Comparison of ENCODE assay signal across 24 cellular contexts in genomic region chr1:151428068-151428467, GRCh38. TPM values are rescaled to one million over a fixed set of nuclear protein-coding genes. Genes with fewer than 3 reads are reported as not detected.
"Had no signal": no experiment of that assay in that cellular context is flagged by ENCODE, and none has a peak within 500 bp of the region (broad histone marks: within the 10 kb centered on the region; RNA-seq: fewer than 3 reads in every experiment).

No MANE protein-coding gene starts in this region.

- H3K4me2 ChIP-seq: hepatocyte had no signal

- H3K4me3 Mint-ChIP-seq: naive thymus-derived CD8-positive, alpha-beta T cell; nephron progenitor cell; stimulated activated memory B cell treated with anti-CD40 and anti-IgM and Interleukin-4, amounts not matched to agents 10 μg/mL and 1 μg/mL and 100 μg/mL, for 72 hours; stimulated activated naive CD8-positive, alpha-beta T cell treated with anti-CD3 and anti-CD28 coated beads, Interleukin-15, Interleukin-2, amounts not matched to agents 100 ng/mL and 50 ng/mL, for 24 hours had no signal

- H3K4me3 ChIP-seq: dorsolateral prefrontal cortex, esophagus muscularis mucosa, gastroesophageal sphincter, heart left ventricle, hepatocyte, psoas muscle, sigmoid colon, thoracic aorta, tibial nerve, upper lobe of right lung, uterus had no signal

- H3K9me3 ChIP-seq: esophagus muscularis mucosa, gastroesophageal sphincter, heart left ventricle, psoas muscle, sigmoid colon, thoracic aorta, tibial nerve, upper lobe of right lung, uterus had no signal

- FAIRE-seq: colon, kidney had no signal

- ATAC-seq: foreskin keratinocyte; gastroesophageal sphincter; heart left ventricle; left lobe of liver; naive thymus-derived CD8-positive, alpha-beta T cell; psoas muscle; stimulated activated memory B cell treated with anti-CD40 and anti-IgM and Interleukin-4, amounts not matched to agents 10 μg/mL and 1 μg/mL and 100 μg/mL, for 72 hours; upper lobe of right lung had no signal

- H2AFZ ChIP-seq: hepatocyte had no signal

- DNase-seq: dorsolateral prefrontal cortex; effector CD4-positive, alpha-beta T cell; foreskin keratinocyte; heart left ventricle; kidney; naive thymus-derived CD8-positive, alpha-beta T cell; nephron progenitor cell; nucleus accumbens; psoas muscle; right cardiac atrium; sigmoid colon; stimulated activated CD4-positive, alpha-beta T cell treated with anti-CD3 and anti-CD28 coated beads, Interleukin-2, amount 100 ng/mL, for 24 hours; stimulated activated CD4-positive, alpha-beta T cell treated with anti-CD3 and anti-CD28 coated beads, Interleukin-4, amount 100 ng/mL, for 24 hours; upper lobe of right lung; uterus had no signal

- H3K27me3 ChIP-seq: dorsolateral prefrontal cortex, esophagus muscularis mucosa, foreskin keratinocyte, gastroesophageal sphincter, heart left ventricle, hepatocyte, sigmoid colon, tibial nerve, upper lobe of right lung, uterus had no signal

- H3K4me1 ChIP-seq: foreskin keratinocyte, psoas muscle, upper lobe of right lung, uterus had no signal

- H3K27me3 Mint-ChIP-seq: naive thymus-derived CD8-positive, alpha-beta T cell; stimulated activated memory B cell treated with anti-CD40 and anti-IgM and Interleukin-4, amounts not matched to agents 10 μg/mL and 1 μg/mL and 100 μg/mL, for 72 hours; stimulated activated naive CD8-positive, alpha-beta T cell treated with anti-CD3 and anti-CD28 coated beads, Interleukin-15, Interleukin-2, amounts not matched to agents 100 ng/mL and 50 ng/mL, for 24 hours had no signal

- H3K27ac Mint-ChIP-seq: nephron progenitor cell; stimulated activated memory B cell treated with anti-CD40 and anti-IgM and Interleukin-4, amounts not matched to agents 10 μg/mL and 1 μg/mL and 100 μg/mL, for 72 hours; stimulated activated naive CD8-positive, alpha-beta T cell treated with anti-CD3 and anti-CD28 coated beads, Interleukin-15, Interleukin-2, amounts not matched to agents 100 ng/mL and 50 ng/mL, for 24 hours had no signal

- H3K27ac ChIP-seq: dorsolateral prefrontal cortex, esophagus muscularis mucosa, foreskin keratinocyte, gastroesophageal sphincter, heart left ventricle, hepatocyte, psoas muscle, sigmoid colon, thoracic aorta, tibial nerve, upper lobe of right lung, uterus had no signal

- H3K4me1 Mint-ChIP-seq: stimulated activated memory B cell treated with anti-CD40 and anti-IgM and Interleukin-4, amounts not matched to agents 10 μg/mL and 1 μg/mL and 100 μg/mL, for 72 hours had no signal

- H3K9me3 Mint-ChIP-seq: naive thymus-derived CD8-positive, alpha-beta T cell; nephron progenitor cell; stimulated activated memory B cell treated with anti-CD40 and anti-IgM and Interleukin-4, amounts not matched to agents 10 μg/mL and 1 μg/mL and 100 μg/mL, for 72 hours; stimulated activated naive CD8-positive, alpha-beta T cell treated with anti-CD3 and anti-CD28 coated beads, Interleukin-15, Interleukin-2, amounts not matched to agents 100 ng/mL and 50 ng/mL, for 24 hours had no signal

- H3K36me3 ChIP-seq: uterus had no signal

RNA-seq across cellular contexts. Expression of gene SELENBP1, which starts 55.6 kb away (rescaled TPM):
- total RNA-seq: naive thymus-derived CD8-positive, alpha-beta T cell had no signal
- polyA plus RNA-seq: naive thymus-derived CD8-positive, alpha-beta T cell had no signal
